ENCODE assay signal across 17 cellular contexts in the genomic region with DNA sequence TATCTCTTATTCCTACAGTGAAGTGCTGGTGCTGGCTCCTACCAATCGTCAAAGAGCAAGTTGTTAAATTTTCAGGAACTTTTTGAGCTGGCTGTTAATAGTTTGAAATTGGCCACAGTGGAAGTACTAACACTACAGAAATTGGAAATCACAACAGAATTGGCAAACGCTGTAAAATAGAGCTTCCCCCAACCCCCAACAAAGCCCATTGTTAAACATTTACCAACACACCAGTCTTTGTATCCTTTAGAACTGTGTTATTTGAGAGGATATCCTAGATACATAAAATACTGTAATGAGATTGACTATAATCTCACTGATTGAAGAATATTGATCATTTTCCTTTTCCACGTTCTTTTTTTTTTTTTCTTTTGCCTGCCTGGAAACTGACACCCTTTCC.
"Had no signal": no experiment of that assay in that cellular context is flagged by ENCODE, and none has a peak within 500 bp of the region (broad histone marks: within the 10 kb centered on the region; RNA-seq: fewer than 3 reads in every experiment).

No MANE protein-coding gene starts in this region.

- H3K27ac Mint-ChIP-seq: activated CD4-positive, alpha-beta memory T cell treated with anti-CD3 and anti-CD28 coated beads for 36 hours; activated naive CD4-positive, alpha-beta T cell treated with anti-CD3 and anti-CD28 coated beads, Interleukin-2, amount 50 U/mL, for 72 hours; activated T-cell treated with anti-CD3 and anti-CD28 coated beads, Interleukin-2, amount 50 U/mL, for 24 hours; dendritic cell treated with granulocyte-macrophage colony-stimulating factor and Interleukin-4, amounts not matched to agents 40 ng/mL and 50 ng/mL, for 4 days; nephron had no signal

- H3K4me1 Mint-ChIP-seq: nephron had no signal

- H3K4me3 Mint-ChIP-seq: activated CD4-positive, alpha-beta memory T cell treated with anti-CD3 and anti-CD28 coated beads for 36 hours; activated CD4-positive, alpha-beta T cell treated with anti-CD3 and anti-CD28 coated beads for 36 hours; activated T-cell treated with anti-CD3 and anti-CD28 coated beads, Interleukin-2, amount 50 U/mL, for 24 hours; dendritic cell treated with granulocyte-macrophage colony-stimulating factor and Interleukin-4, amounts not matched to agents 40 ng/mL and 50 ng/mL, for 4 days; nephron had no signal

- H3K9me3 Mint-ChIP-seq: activated CD4-positive, alpha-beta memory T cell treated with anti-CD3 and anti-CD28 coated beads for 36 hours; activated naive CD4-positive, alpha-beta T cell treated with anti-CD3 and anti-CD28 coated beads, Interleukin-2, amount 50 U/mL, for 72 hours; activated T-cell treated with anti-CD3 and anti-CD28 coated beads, Interleukin-2, amount 50 U/mL, for 24 hours; dendritic cell treated with granulocyte-macrophage colony-stimulating factor and Interleukin-4, amounts not matched to agents 40 ng/mL and 50 ng/mL, for 4 days; nephron had no signal

- H3K4me1 ChIP-seq: spleen, thyroid gland had no signal

- H3K27me3 ChIP-seq: brain microvascular endothelial cell, sigmoid colon, spleen, thyroid gland had no signal

- H3K4me2 ChIP-seq: SK-N-SH had no signal

- H3K4me3 ChIP-seq: psoas muscle, sigmoid colon, spleen, thyroid gland had no signal

- H3K27ac ChIP-seq: brain microvascular endothelial cell, psoas muscle, sigmoid colon, spleen, thyroid gland had no signal

- H3K36me3 ChIP-seq: brain microvascular endothelial cell, sigmoid colon, thyroid gland had no signal

- H3K9me3 ChIP-seq: psoas muscle, sigmoid colon, SK-N-SH, spleen, thyroid gland had no signal

- H3K9ac ChIP-seq: SK-N-SH had no signal

- ATAC-seq: activated CD4-positive, alpha-beta T cell treated with anti-CD3 and anti-CD28 coated beads for 36 hours; psoas muscle had no signal

- DNase-seq: activated CD4-positive, alpha-beta memory T cell treated with anti-CD3 and anti-CD28 coated beads for 36 hours; activated CD4-positive, alpha-beta T cell treated with anti-CD3 and anti-CD28 coated beads for 36 hours; activated effector memory CD4-positive, alpha-beta T cell treated with Interleukin-2 at 50 U/mL for 16 hours; activated T-cell treated with anti-CD3 and anti-CD28 coated beads, Interleukin-2, amount 50 U/mL, for 24 hours; brain microvascular endothelial cell; cerebellar nuclear complex; occipital lobe; psoas muscle; sigmoid colon; SK-N-SH; spleen; stimulated activated CD4-positive, alpha-beta T cell treated with anti-CD3 and anti-CD28 coated beads, Interleukin-1b, Interleukin-23, amount 100 ng/mL, for 48 hours; T-helper 1 cell; thyroid gland had no signal

- H3K27me3 Mint-ChIP-seq: activated CD4-positive, alpha-beta memory T cell treated with anti-CD3 and anti-CD28 coated beads for 36 hours; activated CD4-positive, alpha-beta T cell treated with anti-CD3 and anti-CD28 coated beads for 36 hours; activated T-cell treated with anti-CD3 and anti-CD28 coated beads, Interleukin-2, amount 50 U/mL, for 24 hours; dendritic cell treated with granulocyte-macrophage colony-stimulating factor and Interleukin-4, amounts not matched to agents 40 ng/mL and 50 ng/mL, for 4 days had no signal
